Comparison of ENCODE assay signal across 7 cellular contexts in the genomic region with DNA sequence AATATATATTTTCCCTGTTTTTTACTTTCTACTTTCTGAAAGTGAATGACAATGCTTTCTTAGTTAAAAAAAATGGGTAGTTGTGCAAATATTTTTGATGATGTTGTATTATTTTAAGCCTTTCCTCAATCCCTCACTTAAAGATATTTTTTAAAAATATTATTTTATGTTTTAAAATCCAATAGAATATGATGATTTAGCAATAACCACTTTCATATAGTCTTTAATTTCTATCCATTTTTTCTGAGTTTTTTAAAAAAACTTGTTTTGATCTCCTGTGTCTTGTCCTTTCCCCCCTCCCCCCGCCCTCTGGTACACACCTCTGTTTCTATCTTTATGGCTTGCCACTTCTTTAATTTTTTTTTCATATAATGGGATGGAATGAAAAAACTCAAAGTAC.
"Had no signal": no experiment of that assay in that cellular context is flagged by ENCODE, and none has a peak within 500 bp of the region (broad histone marks: within the 10 kb centered on the region; RNA-seq: fewer than 3 reads in every experiment).

No MANE protein-coding gene starts in this region.

- FAIRE-seq: GM12878, GM12891, GM12892, GM18507, GM19239 had no signal

- ATAC-seq: GM12878 had no signal

- H3K4me3 ChIP-seq: GM12878 had no signal

- DNase-seq: GDM1, GF-D8 had no signal
